In the genomic region with DNA sequence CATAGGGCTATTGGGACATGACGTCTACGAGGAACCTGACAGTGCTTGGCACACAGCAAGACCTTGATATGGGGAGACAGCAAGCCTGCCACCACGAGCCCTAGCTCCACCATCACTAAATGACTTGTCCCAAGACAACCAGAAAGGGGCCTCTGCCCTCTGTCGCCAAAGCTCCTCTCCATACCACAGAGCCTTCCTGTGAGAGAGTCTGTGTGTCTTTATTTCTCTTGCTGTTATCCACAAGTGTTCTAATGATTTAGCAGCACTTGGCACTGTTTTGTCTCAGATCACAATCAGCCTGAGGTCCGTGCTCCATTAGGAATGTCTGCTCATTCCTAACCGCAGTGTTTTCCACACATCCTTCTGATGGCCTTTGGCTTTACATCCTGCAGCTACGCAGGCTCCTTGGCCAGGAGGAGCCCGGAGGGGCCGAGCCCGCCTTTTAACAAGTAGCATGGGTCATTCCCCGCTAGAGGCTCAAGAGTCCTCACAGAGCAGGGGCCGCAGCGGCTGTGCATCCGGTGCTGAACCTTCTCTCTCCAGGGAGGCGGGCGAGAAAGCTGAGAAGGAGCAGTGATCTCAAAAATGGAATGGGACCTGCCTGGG, we compare ENCODE assay signal across 24 cellular contexts.
DNase-seq lines count a peak whose midpoint lies in the region; ATAC-seq and TF ChIP-seq lines count a peak whose summit lies in the region.
"Had no signal": no experiment of that assay in that cellular context is flagged by ENCODE, and none has a peak within 500 bp of the region (broad histone marks: within the 10 kb centered on the region; RNA-seq: fewer than 3 reads in every experiment).

No MANE protein-coding gene starts in this region.

- H3K27ac ChIP-seq in foreskin keratinocyte (no peak overlapping the region), OCI-LY7 (ENCODE audit: low read depth, low read length, poor library complexity, severe bottlenecking) (no peak overlapping the region)
- H3K27ac ChIP-seq: HL-60, PC-9, thoracic aorta had no signal

- H3K27me3 Mint-ChIP-seq in nephron progenitor cell (ENCODE audit: low read depth, poor library complexity) = peaks cover 4% of the 10 kb centered on the region
- H3K27me3 Mint-ChIP-seq: activated CD8-positive, alpha-beta memory T cell treated with anti-CD3 and anti-CD28 coated beads, Interleukin-2, amount 10 ng/mL, durations not matched to agents 7 days and 5 days; activated T-helper 17 cell treated with anti-CD3 and anti-CD28 coated beads, Interleukin-2, amount 50 U/mL, for 72 hours; CD4-positive, CD25-positive, alpha-beta regulatory T cell; effector memory CD8-positive, alpha-beta T cell; stimulated activated naive B cell treated with anti-CD40 and anti-IgM and Interleukin-4, amounts not matched to agents 10 μg/mL and 1 μg/mL and 100 μg/mL, for 72 hours had no signal

- no peak for TF ChIP-seq POLR2A in lower leg skin (IDR thresholded peaks at IDR 0.05)

- no peaks in the 10 kb centered on the region for H3K79me2 ChIP-seq in OCI-LY7 (ENCODE audit: insufficient read depth, low read depth, low read length)

- H3K4me1 ChIP-seq in foreskin keratinocyte (no peaks in the 10 kb centered on the region), OCI-LY7 (ENCODE audit: insufficient read depth, low read length, poor library complexity, severe bottlenecking) (no peaks in the 10 kb centered on the region)

- intact Hi-C loops in OCI-LY7 (cut with micrococcal nuclease; ENCODE audit: unreplicated experiment) = no loop called here
- intact Hi-C loops in lower leg skin (cut with DNase I; ENCODE audit: low total_unique reads) = no loop called here

- no peak overlapping the region for H3K4me3 Mint-ChIP-seq in nephron progenitor cell
- H3K4me3 Mint-ChIP-seq: activated CD8-positive, alpha-beta memory T cell treated with anti-CD3 and anti-CD28 coated beads, Interleukin-2, amount 10 ng/mL, durations not matched to agents 7 days and 5 days; activated T-helper 17 cell treated with anti-CD3 and anti-CD28 coated beads, Interleukin-2, amount 50 U/mL, for 72 hours; CD4-positive, CD25-positive, alpha-beta regulatory T cell; effector memory CD8-positive, alpha-beta T cell; stimulated activated naive B cell treated with anti-CD40 and anti-IgM and Interleukin-4, amounts not matched to agents 10 μg/mL and 1 μg/mL and 100 μg/mL, for 72 hours had no signal

- no peaks in the 10 kb centered on the region for H3K27me3 ChIP-seq in foreskin keratinocyte

- no peaks in the 10 kb centered on the region for H3K36me3 ChIP-seq in OCI-LY7 (ENCODE audit: insufficient read depth, low read length)
- H3K36me3 ChIP-seq: thoracic aorta had no signal

- no TSS peak for BruUV-seq in OCI-LY7 (replicated peaks; lab: Mats Ljungman, UMichigan)

- H3K9me3 Mint-ChIP-seq in nephron progenitor cell = no peaks in the 10 kb centered on the region
- H3K9me3 Mint-ChIP-seq: activated T-helper 17 cell treated with anti-CD3 and anti-CD28 coated beads, Interleukin-2, amount 50 U/mL, for 72 hours; effector memory CD8-positive, alpha-beta T cell had no signal

- H3K27ac Mint-ChIP-seq in nephron progenitor cell = peak overlapping the region; percentile 73
- H3K27ac Mint-ChIP-seq: activated CD8-positive, alpha-beta memory T cell treated with anti-CD3 and anti-CD28 coated beads, Interleukin-2, amount 10 ng/mL, durations not matched to agents 7 days and 5 days; activated T-helper 17 cell treated with anti-CD3 and anti-CD28 coated beads, Interleukin-2, amount 50 U/mL, for 72 hours; effector memory CD8-positive, alpha-beta T cell; stimulated activated naive B cell treated with anti-CD40 and anti-IgM and Interleukin-4, amounts not matched to agents 10 μg/mL and 1 μg/mL and 100 μg/mL, for 72 hours had no signal

- H3K4me2 ChIP-seq in OCI-LY7 (ENCODE audit: low read length) = no peak overlapping the region
- H3K4me2 ChIP-seq: PC-9 had no signal

- peaks cover 11% of the 10 kb centered on the region for H3K4me1 Mint-ChIP-seq in nephron progenitor cell
- H3K4me1 Mint-ChIP-seq: activated T-helper 17 cell treated with anti-CD3 and anti-CD28 coated beads, Interleukin-2, amount 50 U/mL, for 72 hours had no signal

- H2AFZ ChIP-seq in OCI-LY7 (ENCODE audit: low read length) = no peak overlapping the region
- H2AFZ ChIP-seq: PC-9 had no signal

- H3K36me3 Mint-ChIP-seq in nephron progenitor cell (ENCODE audit: low read depth) = no peaks in the 10 kb centered on the region
- H3K36me3 Mint-ChIP-seq: activated CD8-positive, alpha-beta memory T cell treated with anti-CD3 and anti-CD28 coated beads, Interleukin-2, amount 10 ng/mL, durations not matched to agents 7 days and 5 days; CD4-positive, CD25-positive, alpha-beta regulatory T cell; stimulated activated naive B cell treated with anti-CD40 and anti-IgM and Interleukin-4, amounts not matched to agents 10 μg/mL and 1 μg/mL and 100 μg/mL, for 72 hours had no signal

- no peaks in the 10 kb centered on the region for H4K20me1 ChIP-seq in OCI-LY7 (ENCODE audit: insufficient read depth, low read length)

- WGBS in lower leg skin, 2 donors = 83 to 87% methylated on average over 16 of the region's 16 CpGs

- no peaks in the 10 kb centered on the region for H3K9me3 ChIP-seq in OCI-LY7 (ENCODE audit: low read length)
- H3K9me3 ChIP-seq: thoracic aorta had no signal

- ATAC-seq in SK-N-SH treated with all-trans-retinoic acid at 6 μM for 48 hours = no peak
- no peak for ATAC-seq in foreskin keratinocyte
- ATAC-seq: activated CD8-positive, alpha-beta memory T cell treated with anti-CD3 and anti-CD28 coated beads, Interleukin-2, amount 10 ng/mL, durations not matched to agents 7 days and 5 days; activated T-helper 17 cell treated with anti-CD3 and anti-CD28 coated beads, Interleukin-2, amount 50 U/mL, for 72 hours; effector memory CD8-positive, alpha-beta T cell; stimulated activated naive B cell treated with anti-CD40 and anti-IgM and Interleukin-4, amounts not matched to agents 10 μg/mL and 1 μg/mL and 100 μg/mL, for 72 hours had no signal

- no peaks in the 10 kb centered on the region for H3K9me2 ChIP-seq in OCI-LY7 (ENCODE audit: insufficient read depth, low read length)

- CTCF ChIA-PET in OCI-LY7 (lab: Charles Lee; ENCODE audit: unreplicated experiment) = interaction anchor here (1.5 kb wide), 1 partner anchor 394 kb away, joined by 3 read pairs; no protein-coding TSS in a partner anchor

- TF ChIP-seq CTCF in fibroblast of mammary gland (conservative IDR thresholded peaks at IDR 0.05; ENCODE audit: control insufficient read depth, insufficient read depth, low read depth, low read length) = no peak
- TF ChIP-seq CTCF in nephron progenitor cell (IDR thresholded peaks at IDR 0.05) = no peak
- TF ChIP-seq CTCF in foreskin keratinocyte (conservative IDR thresholded peaks at IDR 0.05) = no peak
- TF ChIP-seq CTCF in OCI-LY7 (conservative IDR thresholded peaks at IDR 0.05; ENCODE audit: low read length) = no peak
- TF ChIP-seq CTCF in lower leg skin (IDR thresholded peaks at IDR 0.05) = no peak

- DNase-seq in EH (ENCODE audit: low read depth) (peak; percentile 46), fibroblast of mammary gland (ENCODE audit: low read depth) (peak; percentile 32), nephron progenitor cell (peak; percentile 6), foreskin keratinocyte (no peak), OCI-LY7 (ENCODE audit: low spot score) (no peak), lower leg skin (ENCODE audit: low spot score in 2 of 2) (no peak)
- DNase-seq in activated CD4-positive, CD25-positive, alpha-beta regulatory T cell (lab: John Stamatoyannopoulos, UW) = no peak
- DNase-seq: activated CD4-positive, alpha-beta T cell treated with anti-CD3 and anti-CD28 coated beads for 1 hour; activated CD8-positive, alpha-beta memory T cell treated with anti-CD3 and anti-CD28 coated beads, Interleukin-2, amount 10 ng/mL, durations not matched to agents 7 days and 5 days; CD4-positive, CD25-positive, alpha-beta regulatory T cell; central memory CD4-positive, alpha-beta T cell; DMS153; effector memory CD8-positive, alpha-beta T cell; left cardiac atrium; MM.1S; NCI-H1694 treated with DMSO at 0.1 percent for 48 hours; NCI-H345; PC-9; stimulated activated naive B cell treated with anti-CD40 and anti-IgM and Interleukin-4, amounts not matched to agents 10 μg/mL and 1 μg/mL and 100 μg/mL, for 72 hours; T1000 had no signal

- H3K4me3 ChIP-seq in fibroblast of mammary gland (ENCODE audit: control insufficient read depth, low read depth, low read length) (no peak overlapping the region), OCI-LY7 (ENCODE audit: low read depth, low read length, poor library complexity, severe bottlenecking) (no peak overlapping the region), lower leg skin (ENCODE audit: low read depth, poor library complexity, severe bottlenecking) (no peak overlapping the region)
- H3K4me3 ChIP-seq: PC-9, thoracic aorta had no signal

- POLR2A ChIA-PET in OCI-LY7 (lab: Charles Lee) = no interaction called here

TF ChIP-seq in SK-N-SH treated with all-trans-retinoic acid at 6 μM for 48 hours, 23 proteins besides CTCF, POLR2A, EP300 and RAD21:
- TF ChIP-seq ZNF8 (CRISPR knock-in tag; IDR thresholded peaks at IDR 0.05) = no peak
- no peak for TF ChIP-seq PPARA (CRISPR knock-in tag; IDR thresholded peaks at IDR 0.05; ENCODE audit: borderline replicate concordance)
- peak; percentile 91 for TF ChIP-seq ZFP3 (CRISPR knock-in tag; IDR thresholded peaks at IDR 0.05)

Comparison
In these comparisons a context has a peak if more than half of its experiments do, and no peak if none do; other contexts are left out.
1. DNase-seq: peak in EH (single experiment), fibroblast of mammary gland (single experiment) and nephron progenitor cell (single experiment); none in activated CD4-positive, CD25-positive, alpha-beta regulatory T cell (0 of 4), foreskin keratinocyte (0 of 2), OCI-LY7 (single experiment) and lower leg skin (0 of 2).